In the genomic region with DNA sequence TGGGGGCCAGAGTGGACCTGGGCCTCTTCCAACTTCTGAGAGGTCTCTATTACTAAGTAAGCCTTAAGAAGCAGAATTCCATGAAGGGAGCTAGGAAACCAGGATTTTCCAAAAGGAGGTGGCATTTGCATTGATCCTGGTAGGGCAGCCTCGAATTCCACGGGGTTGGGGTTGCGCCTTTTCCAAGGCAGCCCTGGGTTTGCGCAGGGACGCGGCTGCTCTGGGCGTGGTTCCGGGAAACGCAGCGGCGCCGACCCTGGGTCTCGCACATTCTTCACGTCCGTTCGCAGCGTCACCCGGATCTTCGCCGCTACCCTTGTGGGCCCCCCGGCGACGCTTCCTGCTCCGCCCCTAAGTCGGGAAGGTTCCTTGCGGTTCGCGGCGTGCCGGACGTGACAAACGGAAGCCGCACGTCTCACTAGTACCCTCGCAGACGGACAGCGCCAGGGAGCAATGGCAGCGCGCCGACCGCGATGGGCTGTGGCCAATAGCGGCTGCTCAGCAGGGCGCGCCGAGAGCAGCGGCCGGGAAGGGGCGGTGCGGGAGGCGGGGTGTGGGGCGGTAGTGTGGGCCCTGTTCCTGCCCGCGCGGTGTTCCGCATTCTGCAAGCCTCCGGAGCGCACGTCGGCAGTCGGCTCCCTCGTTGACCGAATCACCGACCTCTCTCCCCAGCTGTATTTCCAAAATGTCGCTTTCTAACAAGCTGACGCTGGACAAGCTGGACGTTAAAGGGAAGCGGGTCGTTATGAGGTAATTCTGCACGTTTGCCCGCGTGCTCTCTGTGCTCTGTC, we compare ENCODE assay signal across 1 cellular context.
TF ChIP-seq lines count a peak whose summit lies in the region.

A gene (plus strand): TSS at position 593 of the 791 bp plus-strand sequence. CDS start 93 bp downstream, at position 686.

TF ChIP-seq in K562, 482 proteins besides CTCF, POLR2A, EP300 and RAD21 (continued from another document and continues in another):
- TF ChIP-seq, protein P1, sequence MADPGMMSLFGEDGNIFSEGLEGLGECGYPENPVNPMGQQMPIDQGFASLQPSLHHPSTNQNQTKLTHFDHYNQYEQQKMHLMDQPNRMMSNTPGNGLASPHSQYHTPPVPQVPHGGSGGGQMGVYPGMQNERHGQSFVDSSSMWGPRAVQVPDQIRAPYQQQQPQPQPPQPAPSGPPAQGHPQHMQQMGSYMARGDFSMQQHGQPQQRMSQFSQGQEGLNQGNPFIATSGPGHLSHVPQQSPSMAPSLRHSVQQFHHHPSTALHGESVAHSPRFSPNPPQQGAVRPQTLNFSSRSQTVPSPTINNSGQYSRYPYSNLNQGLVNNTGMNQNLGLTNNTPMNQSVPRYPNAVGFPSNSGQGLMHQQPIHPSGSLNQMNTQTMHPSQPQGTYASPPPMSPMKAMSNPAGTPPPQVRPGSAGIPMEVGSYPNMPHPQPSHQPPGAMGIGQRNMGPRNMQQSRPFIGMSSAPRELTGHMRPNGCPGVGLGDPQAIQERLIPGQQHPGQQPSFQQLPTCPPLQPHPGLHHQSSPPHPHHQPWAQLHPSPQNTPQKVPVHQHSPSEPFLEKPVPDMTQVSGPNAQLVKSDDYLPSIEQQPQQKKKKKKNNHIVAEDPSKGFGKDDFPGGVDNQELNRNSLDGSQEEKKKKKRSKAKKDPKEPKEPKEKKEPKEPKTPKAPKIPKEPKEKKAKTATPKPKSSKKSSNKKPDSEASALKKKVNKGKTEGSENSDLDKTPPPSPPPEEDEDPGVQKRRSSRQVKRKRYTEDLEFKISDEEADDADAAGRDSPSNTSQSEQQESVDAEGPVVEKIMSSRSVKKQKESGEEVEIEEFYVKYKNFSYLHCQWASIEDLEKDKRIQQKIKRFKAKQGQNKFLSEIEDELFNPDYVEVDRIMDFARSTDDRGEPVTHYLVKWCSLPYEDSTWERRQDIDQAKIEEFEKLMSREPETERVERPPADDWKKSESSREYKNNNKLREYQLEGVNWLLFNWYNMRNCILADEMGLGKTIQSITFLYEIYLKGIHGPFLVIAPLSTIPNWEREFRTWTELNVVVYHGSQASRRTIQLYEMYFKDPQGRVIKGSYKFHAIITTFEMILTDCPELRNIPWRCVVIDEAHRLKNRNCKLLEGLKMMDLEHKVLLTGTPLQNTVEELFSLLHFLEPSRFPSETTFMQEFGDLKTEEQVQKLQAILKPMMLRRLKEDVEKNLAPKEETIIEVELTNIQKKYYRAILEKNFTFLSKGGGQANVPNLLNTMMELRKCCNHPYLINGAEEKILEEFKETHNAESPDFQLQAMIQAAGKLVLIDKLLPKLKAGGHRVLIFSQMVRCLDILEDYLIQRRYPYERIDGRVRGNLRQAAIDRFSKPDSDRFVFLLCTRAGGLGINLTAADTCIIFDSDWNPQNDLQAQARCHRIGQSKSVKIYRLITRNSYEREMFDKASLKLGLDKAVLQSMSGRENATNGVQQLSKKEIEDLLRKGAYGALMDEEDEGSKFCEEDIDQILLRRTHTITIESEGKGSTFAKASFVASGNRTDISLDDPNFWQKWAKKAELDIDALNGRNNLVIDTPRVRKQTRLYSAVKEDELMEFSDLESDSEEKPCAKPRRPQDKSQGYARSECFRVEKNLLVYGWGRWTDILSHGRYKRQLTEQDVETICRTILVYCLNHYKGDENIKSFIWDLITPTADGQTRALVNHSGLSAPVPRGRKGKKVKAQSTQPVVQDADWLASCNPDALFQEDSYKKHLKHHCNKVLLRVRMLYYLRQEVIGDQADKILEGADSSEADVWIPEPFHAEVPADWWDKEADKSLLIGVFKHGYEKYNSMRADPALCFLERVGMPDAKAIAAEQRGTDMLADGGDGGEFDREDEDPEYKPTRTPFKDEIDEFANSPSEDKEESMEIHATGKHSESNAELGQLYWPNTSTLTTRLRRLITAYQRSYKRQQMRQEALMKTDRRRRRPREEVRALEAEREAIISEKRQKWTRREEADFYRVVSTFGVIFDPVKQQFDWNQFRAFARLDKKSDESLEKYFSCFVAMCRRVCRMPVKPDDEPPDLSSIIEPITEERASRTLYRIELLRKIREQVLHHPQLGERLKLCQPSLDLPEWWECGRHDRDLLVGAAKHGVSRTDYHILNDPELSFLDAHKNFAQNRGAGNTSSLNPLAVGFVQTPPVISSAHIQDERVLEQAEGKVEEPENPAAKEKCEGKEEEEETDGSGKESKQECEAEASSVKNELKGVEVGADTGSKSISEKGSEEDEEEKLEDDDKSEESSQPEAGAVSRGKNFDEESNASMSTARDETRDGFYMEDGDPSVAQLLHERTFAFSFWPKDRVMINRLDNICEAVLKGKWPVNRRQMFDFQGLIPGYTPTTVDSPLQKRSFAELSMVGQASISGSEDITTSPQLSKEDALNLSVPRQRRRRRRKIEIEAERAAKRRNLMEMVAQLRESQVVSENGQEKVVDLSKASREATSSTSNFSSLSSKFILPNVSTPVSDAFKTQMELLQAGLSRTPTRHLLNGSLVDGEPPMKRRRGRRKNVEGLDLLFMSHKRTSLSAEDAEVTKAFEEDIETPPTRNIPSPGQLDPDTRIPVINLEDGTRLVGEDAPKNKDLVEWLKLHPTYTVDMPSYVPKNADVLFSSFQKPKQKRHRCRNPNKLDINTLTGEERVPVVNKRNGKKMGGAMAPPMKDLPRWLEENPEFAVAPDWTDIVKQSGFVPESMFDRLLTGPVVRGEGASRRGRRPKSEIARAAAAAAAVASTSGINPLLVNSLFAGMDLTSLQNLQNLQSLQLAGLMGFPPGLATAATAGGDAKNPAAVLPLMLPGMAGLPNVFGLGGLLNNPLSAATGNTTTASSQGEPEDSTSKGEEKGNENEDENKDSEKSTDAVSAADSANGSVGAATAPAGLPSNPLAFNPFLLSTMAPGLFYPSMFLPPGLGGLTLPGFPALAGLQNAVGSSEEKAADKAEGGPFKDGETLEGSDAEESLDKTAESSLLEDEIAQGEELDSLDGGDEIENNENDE (IDR thresholded peaks at IDR 0.05; ENCODE audit: low read depth, low read length) = no peak
- TF ChIP-seq, protein P2, sequence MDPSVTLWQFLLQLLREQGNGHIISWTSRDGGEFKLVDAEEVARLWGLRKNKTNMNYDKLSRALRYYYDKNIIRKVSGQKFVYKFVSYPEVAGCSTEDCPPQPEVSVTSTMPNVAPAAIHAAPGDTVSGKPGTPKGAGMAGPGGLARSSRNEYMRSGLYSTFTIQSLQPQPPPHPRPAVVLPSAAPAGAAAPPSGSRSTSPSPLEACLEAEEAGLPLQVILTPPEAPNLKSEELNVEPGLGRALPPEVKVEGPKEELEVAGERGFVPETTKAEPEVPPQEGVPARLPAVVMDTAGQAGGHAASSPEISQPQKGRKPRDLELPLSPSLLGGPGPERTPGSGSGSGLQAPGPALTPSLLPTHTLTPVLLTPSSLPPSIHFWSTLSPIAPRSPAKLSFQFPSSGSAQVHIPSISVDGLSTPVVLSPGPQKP (CRISPR knock-in tag; IDR thresholded peaks at IDR 0.05) = no peak
- no peak for TF ChIP-seq NR2C2 (CRISPR knock-in tag; IDR thresholded peaks at IDR 0.05)
- peak; percentile 69 for TF ChIP-seq NR2C2 (tag; IDR thresholded peaks at IDR 0.05)
- TF ChIP-seq ZNF217 (CRISPR knock-in tag; IDR thresholded peaks at IDR 0.05) = no peak
- TF ChIP-seq KAT7 (CRISPR knock-in tag; IDR thresholded peaks at IDR 0.05; ENCODE audit: borderline replicate concordance) = peak; percentile 76; the same call in 1 of the 2 replicates
- peak; percentile 74 for TF ChIP-seq ASH1L (IDR thresholded peaks at IDR 0.05; ENCODE audit: borderline replicate concordance, low read depth, partially characterized antibody)
- no peak for TF ChIP-seq CBX2 (IDR thresholded peaks at IDR 0.05; ENCODE audit: insufficient read depth, low read length, poor library complexity, severe bottlenecking)
- TF ChIP-seq, protein P3, sequence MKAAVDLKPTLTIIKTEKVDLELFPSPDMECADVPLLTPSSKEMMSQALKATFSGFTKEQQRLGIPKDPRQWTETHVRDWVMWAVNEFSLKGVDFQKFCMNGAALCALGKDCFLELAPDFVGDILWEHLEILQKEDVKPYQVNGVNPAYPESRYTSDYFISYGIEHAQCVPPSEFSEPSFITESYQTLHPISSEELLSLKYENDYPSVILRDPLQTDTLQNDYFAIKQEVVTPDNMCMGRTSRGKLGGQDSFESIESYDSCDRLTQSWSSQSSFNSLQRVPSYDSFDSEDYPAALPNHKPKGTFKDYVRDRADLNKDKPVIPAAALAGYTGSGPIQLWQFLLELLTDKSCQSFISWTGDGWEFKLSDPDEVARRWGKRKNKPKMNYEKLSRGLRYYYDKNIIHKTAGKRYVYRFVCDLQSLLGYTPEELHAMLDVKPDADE (conservative IDR thresholded peaks at IDR 0.05; ENCODE audit: control insufficient read depth, low read depth, low read length) = peak; percentile 58; the same call in 1 of the 2 replicates
- TF ChIP-seq, protein P4, sequence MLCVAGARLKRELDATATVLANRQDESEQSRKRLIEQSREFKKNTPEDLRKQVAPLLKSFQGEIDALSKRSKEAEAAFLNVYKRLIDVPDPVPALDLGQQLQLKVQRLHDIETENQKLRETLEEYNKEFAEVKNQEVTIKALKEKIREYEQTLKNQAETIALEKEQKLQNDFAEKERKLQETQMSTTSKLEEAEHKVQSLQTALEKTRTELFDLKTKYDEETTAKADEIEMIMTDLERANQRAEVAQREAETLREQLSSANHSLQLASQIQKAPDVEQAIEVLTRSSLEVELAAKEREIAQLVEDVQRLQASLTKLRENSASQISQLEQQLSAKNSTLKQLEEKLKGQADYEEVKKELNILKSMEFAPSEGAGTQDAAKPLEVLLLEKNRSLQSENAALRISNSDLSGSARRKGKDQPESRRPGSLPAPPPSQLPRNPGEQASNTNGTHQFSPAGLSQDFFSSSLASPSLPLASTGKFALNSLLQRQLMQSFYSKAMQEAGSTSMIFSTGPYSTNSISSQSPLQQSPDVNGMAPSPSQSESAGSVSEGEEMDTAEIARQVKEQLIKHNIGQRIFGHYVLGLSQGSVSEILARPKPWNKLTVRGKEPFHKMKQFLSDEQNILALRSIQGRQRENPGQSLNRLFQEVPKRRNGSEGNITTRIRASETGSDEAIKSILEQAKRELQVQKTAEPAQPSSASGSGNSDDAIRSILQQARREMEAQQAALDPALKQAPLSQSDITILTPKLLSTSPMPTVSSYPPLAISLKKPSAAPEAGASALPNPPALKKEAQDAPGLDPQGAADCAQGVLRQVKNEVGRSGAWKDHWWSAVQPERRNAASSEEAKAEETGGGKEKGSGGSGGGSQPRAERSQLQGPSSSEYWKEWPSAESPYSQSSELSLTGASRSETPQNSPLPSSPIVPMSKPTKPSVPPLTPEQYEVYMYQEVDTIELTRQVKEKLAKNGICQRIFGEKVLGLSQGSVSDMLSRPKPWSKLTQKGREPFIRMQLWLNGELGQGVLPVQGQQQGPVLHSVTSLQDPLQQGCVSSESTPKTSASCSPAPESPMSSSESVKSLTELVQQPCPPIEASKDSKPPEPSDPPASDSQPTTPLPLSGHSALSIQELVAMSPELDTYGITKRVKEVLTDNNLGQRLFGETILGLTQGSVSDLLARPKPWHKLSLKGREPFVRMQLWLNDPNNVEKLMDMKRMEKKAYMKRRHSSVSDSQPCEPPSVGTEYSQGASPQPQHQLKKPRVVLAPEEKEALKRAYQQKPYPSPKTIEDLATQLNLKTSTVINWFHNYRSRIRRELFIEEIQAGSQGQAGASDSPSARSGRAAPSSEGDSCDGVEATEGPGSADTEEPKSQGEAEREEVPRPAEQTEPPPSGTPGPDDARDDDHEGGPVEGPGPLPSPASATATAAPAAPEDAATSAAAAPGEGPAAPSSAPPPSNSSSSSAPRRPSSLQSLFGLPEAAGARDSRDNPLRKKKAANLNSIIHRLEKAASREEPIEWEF (CRISPR knock-in tag; IDR thresholded peaks at IDR 0.05) = no peak
- TF ChIP-seq ZNF23 (CRISPR knock-in tag; IDR thresholded peaks at IDR 0.05) = no peak
- TF ChIP-seq ZNF76 (CRISPR knock-in tag; IDR thresholded peaks at IDR 0.05; ENCODE audit: borderline replicate concordance) = no peak
- TF ChIP-seq, protein P5, sequence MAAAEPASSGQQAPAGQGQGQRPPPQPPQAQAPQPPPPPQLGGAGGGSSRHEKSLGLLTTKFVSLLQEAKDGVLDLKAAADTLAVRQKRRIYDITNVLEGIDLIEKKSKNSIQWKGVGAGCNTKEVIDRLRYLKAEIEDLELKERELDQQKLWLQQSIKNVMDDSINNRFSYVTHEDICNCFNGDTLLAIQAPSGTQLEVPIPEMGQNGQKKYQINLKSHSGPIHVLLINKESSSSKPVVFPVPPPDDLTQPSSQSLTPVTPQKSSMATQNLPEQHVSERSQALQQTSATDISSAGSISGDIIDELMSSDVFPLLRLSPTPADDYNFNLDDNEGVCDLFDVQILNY (CRISPR knock-in tag; IDR thresholded peaks at IDR 0.05) = no peak
- TF ChIP-seq, protein P6, sequence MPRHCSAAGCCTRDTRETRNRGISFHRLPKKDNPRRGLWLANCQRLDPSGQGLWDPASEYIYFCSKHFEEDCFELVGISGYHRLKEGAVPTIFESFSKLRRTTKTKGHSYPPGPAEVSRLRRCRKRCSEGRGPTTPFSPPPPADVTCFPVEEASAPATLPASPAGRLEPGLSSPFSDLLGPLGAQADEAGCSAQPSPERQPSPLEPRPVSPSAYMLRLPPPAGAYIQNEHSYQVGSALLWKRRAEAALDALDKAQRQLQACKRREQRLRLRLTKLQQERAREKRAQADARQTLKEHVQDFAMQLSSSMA (CRISPR knock-in tag; IDR thresholded peaks at IDR 0.05) = no peak
- peak; percentile 77 for TF ChIP-seq NEUROD1 (IDR thresholded peaks at IDR 0.05; ENCODE audit: borderline replicate concordance, low read depth, low read length, partially characterized antibody)
- TF ChIP-seq ZNF780A (CRISPR knock-in tag; IDR thresholded peaks at IDR 0.05) = no peak
- no peak for TF ChIP-seq NBN (IDR thresholded peaks at IDR 0.05; ENCODE audit: low read depth)
- no peak for TF ChIP-seq ZNF263 (CRISPR knock-in tag; IDR thresholded peaks at IDR 0.05; ENCODE audit: borderline replicate concordance)
- peak; percentile 89 for TF ChIP-seq TAF1 (IDR thresholded peaks at IDR 0.05; ENCODE audit: control insufficient read depth, extremely low read depth, insufficient read depth, low read length, severe bottlenecking)
- TF ChIP-seq, protein P7, sequence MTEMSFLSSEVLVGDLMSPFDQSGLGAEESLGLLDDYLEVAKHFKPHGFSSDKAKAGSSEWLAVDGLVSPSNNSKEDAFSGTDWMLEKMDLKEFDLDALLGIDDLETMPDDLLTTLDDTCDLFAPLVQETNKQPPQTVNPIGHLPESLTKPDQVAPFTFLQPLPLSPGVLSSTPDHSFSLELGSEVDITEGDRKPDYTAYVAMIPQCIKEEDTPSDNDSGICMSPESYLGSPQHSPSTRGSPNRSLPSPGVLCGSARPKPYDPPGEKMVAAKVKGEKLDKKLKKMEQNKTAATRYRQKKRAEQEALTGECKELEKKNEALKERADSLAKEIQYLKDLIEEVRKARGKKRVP (CRISPR knock-in tag; IDR thresholded peaks at IDR 0.05) = no peak
- TF ChIP-seq POLR3G (IDR thresholded peaks at IDR 0.05; ENCODE audit: extremely low read depth, insufficient read length, insufficient replicate concordance) = no peak
- TF ChIP-seq GATA2 (CRISPR knock-in tag; IDR thresholded peaks at IDR 0.05) = no peak
- TF ChIP-seq, protein P8, sequence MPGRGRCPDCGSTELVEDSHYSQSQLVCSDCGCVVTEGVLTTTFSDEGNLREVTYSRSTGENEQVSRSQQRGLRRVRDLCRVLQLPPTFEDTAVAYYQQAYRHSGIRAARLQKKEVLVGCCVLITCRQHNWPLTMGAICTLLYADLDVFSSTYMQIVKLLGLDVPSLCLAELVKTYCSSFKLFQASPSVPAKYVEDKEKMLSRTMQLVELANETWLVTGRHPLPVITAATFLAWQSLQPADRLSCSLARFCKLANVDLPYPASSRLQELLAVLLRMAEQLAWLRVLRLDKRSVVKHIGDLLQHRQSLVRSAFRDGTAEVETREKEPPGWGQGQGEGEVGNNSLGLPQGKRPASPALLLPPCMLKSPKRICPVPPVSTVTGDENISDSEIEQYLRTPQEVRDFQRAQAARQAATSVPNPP (IDR thresholded peaks at IDR 0.05; ENCODE audit: borderline replicate concordance, insufficient read depth, insufficient read length) = no peak
- TF ChIP-seq NFE2 (IDR thresholded peaks at IDR 0.05; ENCODE audit: low read depth) = 0 out of 2 replicates have a peak, but pooled peaks have one; percentile 5
- no peak for TF ChIP-seq RBM17 (IDR thresholded peaks at IDR 0.05; ENCODE audit: borderline replicate concordance, low read depth, low read length)
